Comparison of ENCODE assay signal across 20 cellular contexts in genomic region chr15:38605744-38606143, GRCh38. TPM values are rescaled to one million over a fixed set of nuclear protein-coding genes. Genes with fewer than 3 reads are reported as not detected.
DNase-seq lines count a peak whose midpoint lies in the region; ATAC-seq and TF ChIP-seq lines count a peak whose summit lies in the region.
"Had no signal": no experiment of that assay in that cellular context is flagged by ENCODE, and none has a peak within 500 bp of the region (broad histone marks: within the 10 kb centered on the region; RNA-seq: fewer than 3 reads in every experiment).

No MANE protein-coding gene starts in this region.

- H3K36me3 Mint-ChIP-seq in activated naive CD4-positive, alpha-beta T cell treated with anti-CD3 and anti-CD28 coated beads, Interleukin-2, amount 50 U/mL, for 72 hours: no peaks in the 10 kb centered on the region
- no peaks in the 10 kb centered on the region for H3K36me3 Mint-ChIP-seq in activated T-helper 17 cell treated with anti-CD3 and anti-CD28 coated beads, Interleukin-2, amount 50 U/mL, for 72 hours (ENCODE audit: low read depth)

- H3K27me3 Mint-ChIP-seq in activated T-helper 17 cell treated with anti-CD3 and anti-CD28 coated beads, Interleukin-2, amount 50 U/mL, for 72 hours: no peaks in the 10 kb centered on the region

- H3K4me3 Mint-ChIP-seq in activated T-helper 17 cell treated with anti-CD3 and anti-CD28 coated beads, Interleukin-2, amount 50 U/mL, for 72 hours: peak overlapping the region; percentile 44

- no peaks in the 10 kb centered on the region for H4K20me1 ChIP-seq in Karpas-422 (ENCODE audit: insufficient read depth, low read depth, low read length)
- no peaks in the 10 kb centered on the region for H4K20me1 ChIP-seq in osteoblast (ENCODE audit: insufficient read depth, low read length)

- no peak for DNase-seq in activated naive CD4-positive, alpha-beta T cell treated with anti-CD3 and anti-CD28 coated beads, Interleukin-2, amount 50 U/mL, for 72 hours (ENCODE audit: low spot score in 2 of 2)
- DNase-seq in activated naive CD4-positive, alpha-beta T cell treated with Interleukin-2 at 50 U/mL for 16 hours: no peak
- DNase-seq in Karpas-422 (no peak), osteoblast (ENCODE audit: insufficient read length, low spot score, missing footprints) (peak; percentile 14), RWPE1 (ENCODE audit: low spot score) (no peak), mesenteric fat pad (ENCODE audit: low spot score) (no peak)
- DNase-seq: ACHN, AML-193, Caco-2, DMS153, NCI-H1048, NCI-H1436 treated with DMSO at 0.1 percent for 48 hours, NCI-H2029 treated with DMSO at 0.1 percent for 48 hours, NCI-H510A, NCI-H774, PC-9 had no signal

- H3K4me3 ChIP-seq in Karpas-422 (ENCODE audit: low read length) (no peak overlapping the region), osteoblast (ENCODE audit: insufficient read depth, low read length) (no peak overlapping the region)
- H3K4me3 ChIP-seq: PC-9 had no signal

- H3K4me1 Mint-ChIP-seq in activated T-helper 17 cell treated with anti-CD3 and anti-CD28 coated beads, Interleukin-2, amount 50 U/mL, for 72 hours: peaks cover 32% of the 10 kb centered on the region

- TF ChIP-seq CTCF in osteoblast (IDR thresholded peaks at IDR 0.05; ENCODE audit: extremely low read depth, low read depth, low read length) (no peak), RWPE1 (conservative IDR thresholded peaks at IDR 0.05; ENCODE audit: low read depth) (no peak)

- peaks cover 0 to 4% of the 10 kb centered on the region in 2 donors for H3K9me3 Mint-ChIP-seq in activated naive CD4-positive, alpha-beta T cell treated with anti-CD3 and anti-CD28 coated beads, Interleukin-2, amount 50 U/mL, for 72 hours
- H3K9me3 Mint-ChIP-seq in activated T-helper 17 cell treated with anti-CD3 and anti-CD28 coated beads, Interleukin-2, amount 50 U/mL, for 72 hours: peaks cover 3% of the 10 kb centered on the region

- H3K27ac Mint-ChIP-seq in activated naive CD4-positive, alpha-beta T cell treated with anti-CD3 and anti-CD28 coated beads, Interleukin-2, amount 50 U/mL, for 72 hours: no peak overlapping the region
- peak overlapping the region; percentile 80 for H3K27ac Mint-ChIP-seq in activated T-helper 17 cell treated with anti-CD3 and anti-CD28 coated beads, Interleukin-2, amount 50 U/mL, for 72 hours

- H3K4me2 ChIP-seq in Karpas-422 (ENCODE audit: low read depth, low read length, poor library complexity, severe bottlenecking): no peak overlapping the region
- no peak overlapping the region for H3K4me2 ChIP-seq in osteoblast (ENCODE audit: insufficient read depth, low read length)
- H3K4me2 ChIP-seq: KMS-11, PC-9 had no signal

- peak overlapping the region; percentile 50; the same call in 1 of the 2 replicates for H2AFZ ChIP-seq in Karpas-422 (ENCODE audit: low read length)
- no peak overlapping the region for H2AFZ ChIP-seq in osteoblast (ENCODE audit: low read length)
- H2AFZ ChIP-seq: PC-9 had no signal

- peak; percentile 28 to 68 for ATAC-seq in activated naive CD4-positive, alpha-beta T cell treated with anti-CD3 and anti-CD28 coated beads, Interleukin-2, amount 50 U/mL, for 72 hours
- ATAC-seq in activated T-helper 17 cell treated with anti-CD3 and anti-CD28 coated beads, Interleukin-2, amount 50 U/mL, for 72 hours (replicated peaks): peak; percentile 61
- ATAC-seq: HepG2 had no signal

- H3K27ac ChIP-seq in Karpas-422 (ENCODE audit: low read length) (no peak overlapping the region), osteoblast (ENCODE audit: low read depth, low read length) (no peak overlapping the region), RWPE1 (no peak overlapping the region)
- H3K27ac ChIP-seq: KMS-11, PC-9 had no signal

- no peaks in the 10 kb centered on the region for H3K9me3 ChIP-seq in Karpas-422 (ENCODE audit: low read length)
- H3K9me3 ChIP-seq in osteoblast (ENCODE audit: low read depth, low read length): no peaks in the 10 kb centered on the region
- H3K9me3 ChIP-seq: Caco-2 had no signal

- H3K79me2 ChIP-seq in Karpas-422 (ENCODE audit: low read length) (no peaks in the 10 kb centered on the region), osteoblast (ENCODE audit: insufficient read depth, low read length) (no peaks in the 10 kb centered on the region)

- POLR2A ChIA-PET in RWPE1 (lab: Yijun Ruan, JAX; ENCODE audit: low non-redundant PET): no interaction called here

- no peaks in the 10 kb centered on the region for H3K36me3 ChIP-seq in Karpas-422 (ENCODE audit: insufficient read depth, low read length)
- no peaks in the 10 kb centered on the region for H3K36me3 ChIP-seq in osteoblast (ENCODE audit: insufficient read depth, low read length)

- no peak overlapping the region for H3K9ac ChIP-seq in Karpas-422 (ENCODE audit: low read length)
- H3K9ac ChIP-seq: KMS-11 had no signal

- H3K4me1 ChIP-seq in Karpas-422 (ENCODE audit: low read length) (peaks cover 68% of the 10 kb centered on the region), osteoblast (ENCODE audit: insufficient read depth, low read length) (no peaks in the 10 kb centered on the region)

- CTCF ChIA-PET in RWPE1 (lab: Yijun Ruan, JAX): no interaction called here

- no peaks in the 10 kb centered on the region for H3K27me3 ChIP-seq in Karpas-422 (ENCODE audit: low read length)
- peaks cover 56% of the 10 kb centered on the region for H3K27me3 ChIP-seq in osteoblast (ENCODE audit: insufficient read depth, low read length)

- H3K9me2 ChIP-seq in Karpas-422 (replicated peaks; ENCODE audit: insufficient read depth, low read length): no peaks in the 10 kb centered on the region

RNA-seq across cellular contexts. Expression of gene RASGRP1, which starts 41.1 kb away (rescaled TPM):
- total RNA-seq in activated naive CD4-positive, alpha-beta T cell treated with anti-CD3 and anti-CD28 coated beads, Interleukin-2, amount 50 U/mL, for 72 hours: 100 to 1,000 TPM in 1 of 2 donors, 10 to 100 TPM in 1; 61.2 to 102 TPM
- total RNA-seq in Karpas-422 (2014; rRNA removed; shearing (Covaris generic); ENCODE audit: low replicate concordance): 51.2 and 71.1 TPM in 2 replicates
- total RNA-seq in activated T-helper 17 cell treated with anti-CD3 and anti-CD28 coated beads, Interleukin-2, amount 50 U/mL, for 72 hours: 100 to 1,000 TPM; 118 to 164 TPM
- total RNA-seq in osteoblast: 0.36 and 0.59 TPM in 2 replicates
- 1.1 TPM for total RNA-seq in mesenteric fat pad
- total RNA-seq: MCF 10A had no signal

Comparison
In these comparisons a context has a peak if more than half of its experiments do, and no peak if none do; other contexts are left out.
1. RNA of gene RASGRP1, which starts 41.1 kb away (total RNA-seq): 118 to 164 TPM in activated T-helper 17 cell treated with anti-CD3 and anti-CD28 coated beads, Interleukin-2, amount 50 U/mL, for 72 hours, 61.2 to 102 TPM in activated naive CD4-positive, alpha-beta T cell treated with anti-CD3 and anti-CD28 coated beads, Interleukin-2, amount 50 U/mL, for 72 hours and 51.2 to 71.1 TPM in Karpas-422; 1.1 TPM in mesenteric fat pad (single experiment) and 0.36 to 0.59 TPM in osteoblast; every median in the first group is over 10 times any median in the second.